1 cellular context compared by ENCODE assay signal in the genomic region with DNA sequence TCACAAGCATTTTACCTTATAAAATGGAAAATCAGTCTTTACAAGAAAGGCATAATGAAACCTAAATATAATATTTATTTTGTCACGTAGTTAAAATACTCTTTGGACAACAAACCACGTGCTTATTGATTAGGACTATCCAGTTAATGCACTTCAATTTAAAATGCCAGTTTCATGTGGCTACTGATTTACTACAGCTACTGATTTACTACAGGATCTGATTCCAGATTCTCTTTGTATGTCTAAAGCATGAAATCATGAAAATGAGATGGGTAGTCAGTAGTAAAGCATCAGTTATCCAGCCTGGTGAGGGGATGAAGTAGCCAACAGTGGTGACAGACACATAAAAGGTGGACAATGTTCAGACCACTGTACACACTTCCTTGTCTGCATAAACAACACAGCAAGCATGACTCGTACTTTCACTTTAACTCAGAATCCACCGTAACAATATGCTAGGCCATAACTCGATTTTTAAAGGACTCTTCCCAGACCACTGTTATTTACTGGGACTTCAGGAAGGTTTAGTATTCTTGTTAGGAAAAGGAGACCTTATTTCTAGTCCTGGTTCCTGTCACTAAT.
TF ChIP-seq lines count a peak whose summit lies in the region.

No MANE protein-coding gene starts in this region.

TF ChIP-seq in HepG2, 621 proteins besides CTCF, POLR2A, EP300 and RAD21 (continued from another document):
- TF ChIP-seq, protein P1, sequence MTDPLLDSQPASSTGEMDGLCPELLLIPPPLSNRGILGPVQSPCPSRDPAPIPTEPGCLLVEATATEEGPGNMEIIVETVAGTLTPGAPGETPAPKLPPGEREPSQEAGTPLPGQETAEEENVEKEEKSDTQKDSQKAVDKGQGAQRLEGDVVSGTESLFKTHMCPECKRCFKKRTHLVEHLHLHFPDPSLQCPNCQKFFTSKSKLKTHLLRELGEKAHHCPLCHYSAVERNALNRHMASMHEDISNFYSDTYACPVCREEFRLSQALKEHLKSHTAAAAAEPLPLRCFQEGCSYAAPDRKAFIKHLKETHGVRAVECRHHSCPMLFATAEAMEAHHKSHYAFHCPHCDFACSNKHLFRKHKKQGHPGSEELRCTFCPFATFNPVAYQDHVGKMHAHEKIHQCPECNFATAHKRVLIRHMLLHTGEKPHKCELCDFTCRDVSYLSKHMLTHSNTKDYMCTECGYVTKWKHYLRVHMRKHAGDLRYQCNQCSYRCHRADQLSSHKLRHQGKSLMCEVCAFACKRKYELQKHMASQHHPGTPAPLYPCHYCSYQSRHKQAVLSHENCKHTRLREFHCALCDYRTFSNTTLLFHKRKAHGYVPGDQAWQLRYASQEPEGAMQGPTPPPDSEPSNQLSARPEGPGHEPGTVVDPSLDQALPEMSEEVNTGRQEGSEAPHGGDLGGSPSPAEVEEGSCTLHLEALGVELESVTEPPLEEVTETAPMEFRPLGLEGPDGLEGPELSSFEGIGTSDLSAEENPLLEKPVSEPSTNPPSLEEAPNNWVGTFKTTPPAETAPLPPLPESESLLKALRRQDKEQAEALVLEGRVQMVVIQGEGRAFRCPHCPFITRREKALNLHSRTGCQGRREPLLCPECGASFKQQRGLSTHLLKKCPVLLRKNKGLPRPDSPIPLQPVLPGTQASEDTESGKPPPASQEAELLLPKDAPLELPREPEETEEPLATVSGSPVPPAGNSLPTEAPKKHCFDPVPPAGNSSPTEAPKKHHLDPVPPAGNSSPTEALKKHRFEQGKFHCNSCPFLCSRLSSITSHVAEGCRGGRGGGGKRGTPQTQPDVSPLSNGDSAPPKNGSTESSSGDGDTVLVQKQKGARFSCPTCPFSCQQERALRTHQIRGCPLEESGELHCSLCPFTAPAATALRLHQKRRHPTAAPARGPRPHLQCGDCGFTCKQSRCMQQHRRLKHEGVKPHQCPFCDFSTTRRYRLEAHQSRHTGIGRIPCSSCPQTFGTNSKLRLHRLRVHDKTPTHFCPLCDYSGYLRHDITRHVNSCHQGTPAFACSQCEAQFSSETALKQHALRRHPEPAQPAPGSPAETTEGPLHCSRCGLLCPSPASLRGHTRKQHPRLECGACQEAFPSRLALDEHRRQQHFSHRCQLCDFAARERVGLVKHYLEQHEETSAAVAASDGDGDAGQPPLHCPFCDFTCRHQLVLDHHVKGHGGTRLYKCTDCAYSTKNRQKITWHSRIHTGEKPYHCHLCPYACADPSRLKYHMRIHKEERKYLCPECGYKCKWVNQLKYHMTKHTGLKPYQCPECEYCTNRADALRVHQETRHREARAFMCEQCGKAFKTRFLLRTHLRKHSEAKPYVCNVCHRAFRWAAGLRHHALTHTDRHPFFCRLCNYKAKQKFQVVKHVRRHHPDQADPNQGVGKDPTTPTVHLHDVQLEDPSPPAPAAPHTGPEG (CRISPR knock-in tag; IDR thresholded peaks at IDR 0.05): no peak
- peak; percentile 58 for TF ChIP-seq FOSL2 (CRISPR knock-in tag; IDR thresholded peaks at IDR 0.05)
- TF ChIP-seq, protein P2, sequence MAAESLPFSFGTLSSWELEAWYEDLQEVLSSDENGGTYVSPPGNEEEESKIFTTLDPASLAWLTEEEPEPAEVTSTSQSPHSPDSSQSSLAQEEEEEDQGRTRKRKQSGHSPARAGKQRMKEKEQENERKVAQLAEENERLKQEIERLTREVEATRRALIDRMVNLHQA (CRISPR knock-in tag; IDR thresholded peaks at IDR 0.05): no peak
- TF ChIP-seq ZNF20 (CRISPR knock-in tag; IDR thresholded peaks at IDR 0.05): no peak
- TF ChIP-seq ZKSCAN1 (IDR thresholded peaks at IDR 0.05; ENCODE audit: low read length): no peak
- TF ChIP-seq ZFP41 (CRISPR knock-in tag; IDR thresholded peaks at IDR 0.05; ENCODE audit: borderline replicate concordance): no peak
- peak; percentile 19; the same call in 1 of the 2 replicates for TF ChIP-seq FOXK1 (CRISPR knock-in tag; IDR thresholded peaks at IDR 0.05; ENCODE audit: borderline replicate concordance, low read depth)
- TF ChIP-seq SP5 (CRISPR knock-in tag; IDR thresholded peaks at IDR 0.05; ENCODE audit: borderline replicate concordance, low read depth): no peak
- TF ChIP-seq RXRA (CRISPR knock-in tag; IDR thresholded peaks at IDR 0.05): no peak
- TF ChIP-seq RBM22 (optimal IDR thresholded peaks at IDR 0.05; ENCODE audit: low read length): no peak
- TF ChIP-seq MAF1 (CRISPR knock-in tag; IDR thresholded peaks at IDR 0.05; ENCODE audit: borderline replicate concordance): no peak
- TF ChIP-seq CEBPB (IDR thresholded peaks at IDR 0.05; ENCODE audit: borderline replicate concordance, low read depth, low read length): no peak
- no peak for TF ChIP-seq SMAD1 (CRISPR knock-in tag; IDR thresholded peaks at IDR 0.05; ENCODE audit: borderline replicate concordance, low read depth)
- peak; percentile 52; the same call in 1 of the 2 replicates for TF ChIP-seq ELF3 (CRISPR knock-in tag; IDR thresholded peaks at IDR 0.05)
- TF ChIP-seq ATRX (CRISPR knock-in tag; IDR thresholded peaks at IDR 0.05; ENCODE audit: borderline replicate concordance): no peak
- TF ChIP-seq ZSCAN29 (CRISPR knock-in tag; conservative IDR thresholded peaks at IDR 0.05): no peak
- TF ChIP-seq, protein P3, sequence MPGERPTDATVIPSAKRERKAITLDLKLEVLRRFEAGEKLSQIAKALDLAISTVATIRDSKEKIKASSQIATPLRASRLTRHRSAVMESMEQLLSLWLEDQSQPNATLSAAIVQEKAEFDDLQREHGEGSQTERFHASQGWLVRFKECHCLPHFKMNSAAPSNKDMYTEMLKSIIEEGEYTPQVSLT (CRISPR knock-in tag; IDR thresholded peaks at IDR 0.05; ENCODE audit: borderline replicate concordance, low read depth): no peak
- no peak for TF ChIP-seq ARID2 (CRISPR knock-in tag; IDR thresholded peaks at IDR 0.05; ENCODE audit: borderline replicate concordance)
